In genomic region chr6:168072266-168072665, GRCh38 we compare ENCODE assay signal across 28 cellular contexts. TPM values are rescaled to one million over a fixed set of nuclear protein-coding genes. Genes with fewer than 3 reads are reported as not detected.
"Had no signal": no experiment of that assay in that cellular context is flagged by ENCODE, and none has a peak within 500 bp of the region (broad histone marks: within the 10 kb centered on the region; RNA-seq: fewer than 3 reads in every experiment).

No MANE protein-coding gene starts in this region.

- H3K27me3 ChIP-seq: left lung, neural progenitor cell, pancreas, sigmoid colon, spleen, tibial nerve, uterus had no signal

- H3K27ac ChIP-seq: left lung, lower lobe of right lung, neural progenitor cell, pancreas, prostate gland, sigmoid colon, spleen, tibial nerve, uterus had no signal

- H3K36me3 ChIP-seq: left lung, lower lobe of right lung, neural progenitor cell, pancreas, prostate gland, sigmoid colon, spleen, tibial nerve, uterus had no signal

- H3K4me2 ChIP-seq: neural progenitor cell had no signal

- DNase-seq: hypothalamus; immature natural killer cell; kidney; left colon; left lung; lower lobe of right lung; mammary epithelial cell; naive B cell; natural killer cell; nephron progenitor cell; pancreas; posterior cingulate gyrus; retina; right cardiac atrium; sigmoid colon; small intestine; spleen; stimulated activated CD4-positive, alpha-beta T cell treated with anti-CD3 and anti-CD28 coated beads, Interleukin-4, amount 100 ng/mL, for 24 hours; stimulated activated naive CD4-positive, alpha-beta T cell treated with Interleukin-2 at 50 U/mL for 16 hours; stimulated activated naive CD8-positive, alpha-beta T cell treated with anti-CD3 and anti-CD28 coated beads, Interleukin-15, amount 100 ng/mL, for 72 hours; substantia nigra; uterus had no signal

- H3K4me1 ChIP-seq: left lung, lower lobe of right lung, neural progenitor cell, pancreas, prostate gland, sigmoid colon, spleen, uterus had no signal

- H3K9ac ChIP-seq: neural progenitor cell had no signal

- H2AFZ ChIP-seq: neural progenitor cell had no signal

- H3K4me3 ChIP-seq: left lung, lower lobe of right lung, neural progenitor cell, pancreas, prostate gland, sigmoid colon, spleen, tibial nerve, uterus had no signal

- H3K9me3 ChIP-seq: left lung, lower lobe of right lung, pancreas, prostate gland, sigmoid colon, spleen, tibial nerve, uterus had no signal

RNA-seq across cellular contexts. Expression of gene FRMD1, which starts 6.7 kb away (rescaled TPM):
- total RNA-seq: left lung, lower lobe of right lung, mammary epithelial cell, mesothelial cell of epicardium, mononuclear cell, natural killer cell, pancreas, temporal lobe had no signal
- polyA plus RNA-seq: immature natural killer cell had no signal
